Comparison of ENCODE assay signal across 34 cellular contexts in the genomic region with DNA sequence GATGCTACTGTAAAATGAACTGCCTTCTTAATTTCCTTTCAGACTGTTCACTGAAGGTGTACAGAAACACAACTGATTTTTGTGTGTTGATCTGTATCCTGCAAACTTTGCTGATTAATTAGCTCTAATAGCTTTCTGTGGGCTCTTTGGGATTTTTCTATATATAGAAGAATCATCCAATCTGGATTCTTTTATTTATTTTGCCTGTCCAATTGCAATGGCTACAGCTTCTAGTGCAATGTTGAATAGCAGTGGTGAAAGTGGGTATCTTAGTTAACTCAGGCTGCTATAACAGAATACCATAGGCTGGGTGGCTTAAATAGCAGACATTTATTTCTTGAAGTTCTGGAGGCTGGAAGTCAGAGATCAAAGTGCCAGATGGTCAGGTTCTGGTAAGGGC.
"Had no signal": no experiment of that assay in that cellular context is flagged by ENCODE, and none has a peak within 500 bp of the region (broad histone marks: within the 10 kb centered on the region; RNA-seq: fewer than 3 reads in every experiment).

No MANE protein-coding gene starts in this region.

- DNase-seq: Karpas-422, Kasumi-1, MG63, MM.1S, MV-4-11, NCI-H1048, NCI-H1092, NCI-H1092 treated with DMSO at 0.1 percent for 48 hours, NCI-H1105, NCI-H1105 treated with DMSO at 0.1 percent for 48 hours, NCI-H1417, NCI-H1417 treated with DMSO at 0.1 percent for 48 hours, NCI-H1436, NCI-H1436 treated with DMSO at 0.1 percent for 48 hours, NCI-H146, NCI-H1694, NCI-H1694 treated with DMSO at 0.1 percent for 48 hours, NCI-H187, NCI-H187 treated with DMSO at 0.1 percent for 48 hours, NCI-H1930, NCI-H2029, NCI-H2029 treated with DMSO at 0.1 percent for 48 hours, NCI-H2081, NCI-H2081 treated with DMSO at 0.1 percent for 48 hours, NCI-H2107, NCI-H2171, NCI-H2171 treated with DMSO at 0.1 percent for 48 hours, NCI-H2227 treated with DMSO at 0.1 percent for 48 hours, NCI-H226, NCI-H345, NCI-H446, NCI-H446 treated with DMSO at 0.1 percent for 48 hours, NCI-H510A, NCI-H510A treated with DMSO at 0.1 percent for 48 hours had no signal

- H3K4me3 ChIP-seq: MG63 had no signal

- H3K27me3 ChIP-seq: MG63 had no signal
